Comparison of ENCODE assay signal across 8 cellular contexts in the genomic region with DNA sequence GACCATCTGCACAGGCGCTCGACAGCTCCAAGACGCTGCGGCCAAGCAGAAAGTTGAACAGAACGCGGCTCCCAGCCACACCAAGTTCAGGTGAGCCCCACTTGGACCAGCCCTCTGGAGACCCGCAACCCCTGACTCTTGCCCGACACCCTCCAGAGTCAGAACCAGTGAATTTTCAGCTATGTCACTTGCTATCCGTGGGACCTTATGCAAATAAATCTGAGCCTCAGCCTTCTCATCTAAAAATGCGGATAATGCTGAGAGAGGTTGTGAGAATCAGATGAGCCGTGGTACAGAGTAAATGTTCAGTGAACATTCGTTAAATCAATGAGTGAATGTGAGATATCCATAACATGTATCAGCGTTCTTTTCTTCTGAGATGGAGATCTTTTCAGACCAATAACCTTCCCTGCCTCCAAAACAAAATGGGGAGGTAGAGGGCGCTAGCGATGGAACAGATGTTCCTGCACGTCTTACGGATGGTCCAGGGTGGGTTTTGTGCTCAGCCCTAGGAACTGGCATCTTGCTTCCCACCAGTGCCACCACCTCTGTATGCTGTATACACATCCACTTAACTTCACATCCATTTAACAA. TPM values are rescaled to one million over a fixed set of nuclear protein-coding genes. Genes with fewer than 3 reads are reported as not detected.
DNase-seq lines count a peak whose midpoint lies in the region; ATAC-seq, FAIRE-seq and TF ChIP-seq lines count a peak whose summit lies in the region.

No MANE protein-coding gene starts in this region.

- peaks cover 5% of the 10 kb centered on the region for H3K27me3 Mint-ChIP-seq in CD4-positive, CD25-positive, alpha-beta regulatory T cell

- H3K27ac ChIP-seq in CD4-positive, CD25-positive, alpha-beta regulatory T cell (ENCODE audit: insufficient read depth, low read length, poor library complexity, severe bottlenecking), result peak overlapping the region; percentile 88
- peak overlapping the region; percentile 71 for H3K27ac ChIP-seq in GM23248
- peak overlapping the region; percentile 98 for H3K27ac ChIP-seq in SJSA1
- peak overlapping the region; percentile 96 for H3K27ac ChIP-seq in endothelial cell of umbilical vein (ENCODE audit: insufficient read depth, low read depth, low read length)

- peak in 1 of 2 donors; percentile 3 for TF ChIP-seq CTCF in endothelial cell of umbilical vein (IDR thresholded peaks at IDR 0.05; ENCODE audit: extremely low read depth in 1 of 2, insufficient read depth in 1 of 2, low read depth in 1 of 2, low read length in 2 of 2)

- H3K9ac ChIP-seq in GM23248 (peak overlapping the region; percentile 90), endothelial cell of umbilical vein (replicated peaks; ENCODE audit: extremely low read depth, insufficient read depth, low read length) (peak overlapping the region; percentile 92)

- H3K4me1 ChIP-seq in CD4-positive, CD25-positive, alpha-beta regulatory T cell (ENCODE audit: control insufficient read depth, insufficient read depth, low read length, poor library complexity, severe bottlenecking), result peaks cover 17% of the 10 kb centered on the region
- H3K4me1 ChIP-seq in GM23248 (ENCODE audit: insufficient read depth), result peaks cover 20% of the 10 kb centered on the region
- H3K4me1 ChIP-seq in SJSA1 (replicated peaks), result peaks cover 14% of the 10 kb centered on the region
- peaks cover 37% of the 10 kb centered on the region for H3K4me1 ChIP-seq in endothelial cell of umbilical vein (ENCODE audit: control insufficient read depth, extremely low read depth, insufficient read depth, low read length)
- peaks cover 22% of the 10 kb centered on the region for H3K4me1 ChIP-seq in neuron (ENCODE audit: insufficient read depth, low read length)

- peak overlapping the region in 2 of 4 donors; percentile 97 to 98 for H3K4me3 Mint-ChIP-seq in CD4-positive, CD25-positive, alpha-beta regulatory T cell

- H3K9me2 ChIP-seq in GM23248 (ENCODE audit: insufficient read depth), result no peaks in the 10 kb centered on the region

- peaks cover 13% of the 10 kb centered on the region for H3F3A ChIP-seq in GM23248 (ENCODE audit: insufficient read depth)

- in situ Hi-C loops in GM23248 (cut with MboI), result no loop called here

- no peak for ATAC-seq in CD4-positive, CD25-positive, alpha-beta regulatory T cell (ENCODE audit: low read depth in 2 of 2)
- ATAC-seq in GM19452 (IDR thresholded peaks at IDR 0.05; ENCODE audit: unreplicated experiment), result no peak

- peaks cover 18 to 34% (median 22%) of the 10 kb centered on the region in 4 donors for H3K4me1 Mint-ChIP-seq in CD4-positive, CD25-positive, alpha-beta regulatory T cell

- 8 to 9% methylated on average over 17 of the region's 17 CpGs for WGBS in GM23248 (ENCODE audit: low coverage in 1 of 2, low lambda C conversion rate in 2 of 2, missing lambda C conversion rate in 2 of 2), 2 experiments

- peaks cover 23% of the 10 kb centered on the region for H3K36me3 Mint-ChIP-seq in CD4-positive, CD25-positive, alpha-beta regulatory T cell

- peak overlapping the region; percentile 97 to 99 (median 97) for H3K27ac Mint-ChIP-seq in CD4-positive, CD25-positive, alpha-beta regulatory T cell

- intact Hi-C loops in endothelial cell of umbilical vein (cut with micrococcal nuclease), result loop anchor here (1.0 to 5.0 kb wide), 5 partner anchors 78 to 429 kb away; a partner anchor contains a TSS

- CTCF ChIA-PET in endothelial cell of umbilical vein (lab: Charles Lee), result interaction anchor here (0.8 to 2.6 kb wide), 10 partner anchors 9 to 410 kb away, joined by 3 to 26 read pairs (median 3); a partner anchor contains a TSS

- dilution Hi-C loops in endothelial cell of umbilical vein (cut with MboI; ENCODE audit: extremely low pct_ligation_motif_present, low sequenced_read_pairs), result no loop called here

- H3K4me2 ChIP-seq in GM23248 (ENCODE audit: unreplicated experiment), result peak overlapping the region; percentile 97
- H3K4me2 ChIP-seq in endothelial cell of umbilical vein (ENCODE audit: insufficient read depth, low read length), result peak overlapping the region; percentile 98

- H3K9me3 ChIP-seq in CD4-positive, CD25-positive, alpha-beta regulatory T cell (ENCODE audit: control insufficient read depth in 2 of 2, low read length in 2 of 2), result no peaks in the 10 kb centered on the region
- H3K9me3 ChIP-seq in GM23248 (ENCODE audit: low read depth) (no peaks in the 10 kb centered on the region), SJSA1 (replicated peaks) (no peaks in the 10 kb centered on the region), endothelial cell of umbilical vein (replicated peaks; ENCODE audit: control insufficient read depth, insufficient read depth, low read length) (no peaks in the 10 kb centered on the region), neuron (ENCODE audit: low read length) (no peaks in the 10 kb centered on the region)

- peaks cover 72% of the 10 kb centered on the region for H3K79me2 ChIP-seq in GM23248 (ENCODE audit: insufficient read depth)
- H3K79me2 ChIP-seq in endothelial cell of umbilical vein (ENCODE audit: control insufficient read depth, insufficient read depth, low read length), result peaks cover 47% of the 10 kb centered on the region

- H3K9me1 ChIP-seq in endothelial cell of umbilical vein (replicated peaks; ENCODE audit: control insufficient read depth, extremely low read depth, insufficient read depth, low read length), result no peaks in the 10 kb centered on the region

- H3K27me3 ChIP-seq in CD4-positive, CD25-positive, alpha-beta regulatory T cell (ENCODE audit: control insufficient read depth, insufficient read depth, low read length), result no peaks in the 10 kb centered on the region
- H3K27me3 ChIP-seq in GM23248 (replicated peaks; ENCODE audit: insufficient read depth), result no peaks in the 10 kb centered on the region
- no peaks in the 10 kb centered on the region for H3K27me3 ChIP-seq in SJSA1 (replicated peaks)
- no peaks in the 10 kb centered on the region for H3K27me3 ChIP-seq in endothelial cell of umbilical vein (ENCODE audit: control insufficient read depth in 2 of 2, insufficient read depth in 2 of 2, low read length in 2 of 2)
- H3K27me3 ChIP-seq in neuron (ENCODE audit: insufficient read depth, low read length), result no peaks in the 10 kb centered on the region

- TF ChIP-seq POLR2A in endothelial cell of umbilical vein (IDR thresholded peaks at IDR 0.05; ENCODE audit: low read depth, low read length), result no peak

- no peaks in the 10 kb centered on the region for H3K9me3 Mint-ChIP-seq in CD4-positive, CD25-positive, alpha-beta regulatory T cell

- no peak for FAIRE-seq in endothelial cell of umbilical vein (lab: Jason Lieb, UNC)

- TSS peak; percentile 38 for BruUV-seq in endothelial cell of umbilical vein (replicated peaks; lab: Mats Ljungman, UMichigan)

- H3K36me3 ChIP-seq in CD4-positive, CD25-positive, alpha-beta regulatory T cell (ENCODE audit: control insufficient read depth, insufficient read depth, low read length), result peaks cover 27% of the 10 kb centered on the region
- H3K36me3 ChIP-seq in GM23248 (ENCODE audit: low read depth), result peaks cover 8% of the 10 kb centered on the region; the same call in 1 of the 2 replicates
- H3K36me3 ChIP-seq in SJSA1, result peaks cover 55% of the 10 kb centered on the region
- H3K36me3 ChIP-seq in endothelial cell of umbilical vein (ENCODE audit: control insufficient read depth in 2 of 2, extremely low read depth in 1 of 2, insufficient read depth in 2 of 2, low read length in 2 of 2), result peaks cover 0 to 12% of the 10 kb centered on the region in 2 experiments
- peaks cover 28% of the 10 kb centered on the region for H3K36me3 ChIP-seq in neuron (ENCODE audit: insufficient read depth, low read length)

- POLR2A ChIA-PET in endothelial cell of umbilical vein (lab: Charles Lee), result interaction anchor here (0.6 to 1.0 kb wide), 4 partner anchors 76 to 571 kb away, joined by 3 to 6 read pairs (median 4); a partner anchor contains a TSS

- H3K4me3 ChIP-seq in CD4-positive, CD25-positive, alpha-beta regulatory T cell (ENCODE audit: low read depth, low read length), result peak overlapping the region; percentile 97
- H3K4me3 ChIP-seq in GM23248, result peak overlapping the region; percentile 99
- peak overlapping the region; percentile 59 for H3K4me3 ChIP-seq in SJSA1
- peak overlapping the region; percentile 76 to 99 (median 84) for H3K4me3 ChIP-seq in endothelial cell of umbilical vein (replicated peaks in 1 of 3; ENCODE audit: insufficient read depth in 1 of 3, low read depth in 1 of 3, low read length in 3 of 3)
- peak overlapping the region; percentile 94 for H3K4me3 ChIP-seq in neuron (ENCODE audit: low read length)

- H2AFZ ChIP-seq in GM23248, result peak overlapping the region; percentile 98
- peak overlapping the region; percentile 30 for H2AFZ ChIP-seq in endothelial cell of umbilical vein (ENCODE audit: low read depth, low read length)
- peak overlapping the region; percentile 44 for H2AFZ ChIP-seq in neuron (ENCODE audit: low read depth, low read length)

- peak in 1 of 3 donors; percentile 18 for DNase-seq in CD4-positive, CD25-positive, alpha-beta regulatory T cell
- DNase-seq in GM23248 (peak; percentile 52), SJSA1 (ENCODE audit: low read depth in 1 of 2, low spot score in 2 of 2) (no peak), endothelial cell of umbilical vein (ENCODE audit: low read depth, low spot score) (peak; percentile 39), T-helper 9 cell (no peak), C1 segment of cervical spinal cord (lab: John Stamatoyannopoulos, UW) (no peak)

- H4K20me1 ChIP-seq in GM23248 (ENCODE audit: insufficient read depth) (no peaks in the 10 kb centered on the region), endothelial cell of umbilical vein (replicated peaks; ENCODE audit: control insufficient read depth, extremely low read depth, insufficient read depth, low read length) (no peaks in the 10 kb centered on the region)

RNA-seq across cellular contexts. Expression of a gene that starts 0.5 kb away (rescaled TPM):
- 21.8 TPM for total RNA-seq in CD4-positive, CD25-positive, alpha-beta regulatory T cell
- polyA plus RNA-seq in CD4-positive, CD25-positive, alpha-beta regulatory T cell, result 10 to 100 TPM; 48.6 to 64.2 (median 60.5) TPM
- total RNA-seq in GM23248 (2014; rRNA removed; shearing (Covaris generic)), result 24.9 and 36.4 TPM in 2 replicates
- 75.9 and 76.6 TPM in 2 replicates for polyA plus RNA-seq in GM23248 (2016; fragmentation: Nextera tagmentation; extraction: Ambion mirVana)
- 58.2 and 65.3 TPM in 2 replicates for total RNA-seq in SJSA1 (2014; rRNA removed; shearing (Covaris generic))
- total RNA-seq in endothelial cell of umbilical vein, result 66.3 and 71.7 TPM in 2 replicates
- polyA plus RNA-seq in endothelial cell of umbilical vein, result 97.9 and 111 TPM in 2 replicates
- 135 and 140 TPM in 2 replicates for polyA plus RNA-seq in endothelial cell of umbilical vein (2011; cell fraction: cytosol; rRNA removed)
- polyA plus RNA-seq in endothelial cell of umbilical vein (2011; cell fraction: nucleus; rRNA removed), result 53.4 and 66.0 TPM in 2 replicates
- polyA plus RNA-seq in endothelial cell of umbilical vein (2012), result 59.9 and 80.2 TPM in 2 replicates
- 31.1 and 47.0 TPM in 2 replicates for polyA minus RNA-seq in endothelial cell of umbilical vein
- 55.4 TPM for polyA minus RNA-seq in endothelial cell of umbilical vein (2011; cell fraction: cytosol; rRNA and poly(A)+ RNA removed)
- polyA minus RNA-seq in endothelial cell of umbilical vein (2011; cell fraction: nucleus; rRNA and poly(A)+ RNA removed), result 16.1 and 20.7 TPM in 2 replicates

RNA-seq across cellular contexts. Expression of a gene that starts 0.8 kb away (rescaled TPM):
- total RNA-seq in CD4-positive, CD25-positive, alpha-beta regulatory T cell, result 11.8 TPM
- polyA plus RNA-seq in CD4-positive, CD25-positive, alpha-beta regulatory T cell, result 10 to 100 TPM; 49.9 to 72.9 (median 67.2) TPM
- total RNA-seq in GM23248 (2014; rRNA removed; shearing (Covaris generic)), result 14.6 and 20.5 TPM in 2 replicates
- polyA plus RNA-seq in GM23248 (2016; fragmentation: Nextera tagmentation; extraction: Ambion mirVana) (38.4 and 45.3 TPM in 2 replicates), endothelial cell of umbilical vein (21.6 and 24.5 TPM in 2 replicates)
- total RNA-seq in SJSA1 (2014; rRNA removed; shearing (Covaris generic)), result 33.9 and 37.7 TPM in 2 replicates
- 27.9 and 30.9 TPM in 2 replicates for total RNA-seq in endothelial cell of umbilical vein
- polyA plus RNA-seq in endothelial cell of umbilical vein (2011; cell fraction: cytosol; rRNA removed), result 35.5 and 39.3 TPM in 2 replicates
- polyA plus RNA-seq in endothelial cell of umbilical vein (2011; cell fraction: nucleus; rRNA removed), result 19.9 and 23.2 TPM in 2 replicates
- polyA plus RNA-seq in endothelial cell of umbilical vein (2012), result 25.7 and 30.2 TPM in 2 replicates
- 11.0 and 12.1 TPM in 2 replicates for polyA minus RNA-seq in endothelial cell of umbilical vein
- 12.5 TPM for polyA minus RNA-seq in endothelial cell of umbilical vein (2011; cell fraction: cytosol; rRNA and poly(A)+ RNA removed)
- 18.4 and 22.1 TPM in 2 replicates for polyA minus RNA-seq in endothelial cell of umbilical vein (2011; cell fraction: nucleus; rRNA and poly(A)+ RNA removed)

Comparison
In these comparisons a context has a peak if more than half of its experiments do, and no peak if none do; other contexts are left out.
1. DNase-seq: peak in GM23248 (single experiment) and endothelial cell of umbilical vein (single experiment); none in SJSA1 (0 of 2), T-helper 9 cell (single experiment) and C1 segment of cervical spinal cord (0 of 14).
2. H2AFZ ChIP-seq: peak in every context shown above with its lines; median percentile 98 in GM23248; 44 in neuron; 30 in endothelial cell of umbilical vein.
3. Peak in every context shown above with its lines, with median percentiles within 50 percentile points of each other: H3K27ac ChIP-seq and H3K4me3 ChIP-seq.